2 cellular contexts compared by ENCODE assay signal in the genomic region with DNA sequence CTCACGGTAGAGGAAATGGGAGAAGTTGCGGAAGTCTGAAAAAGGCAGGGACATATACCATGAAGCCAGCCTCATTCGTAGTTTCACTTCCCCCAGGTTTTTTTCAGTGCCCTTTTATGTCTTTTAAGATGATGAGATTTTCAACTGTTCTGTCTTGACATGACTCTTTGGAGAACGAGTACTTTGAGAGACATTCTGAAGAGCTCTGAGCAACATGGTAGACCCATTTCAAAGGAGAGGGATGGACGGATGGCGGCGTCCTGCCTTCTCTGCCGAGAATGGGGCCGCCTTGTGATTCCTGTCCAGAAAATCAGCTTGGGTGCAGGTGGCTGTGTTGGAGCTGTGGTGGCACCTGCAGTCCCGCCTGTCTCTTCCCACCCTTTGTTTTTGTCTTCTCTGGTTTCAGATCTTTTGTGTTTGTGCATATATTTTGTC.
TF ChIP-seq lines count a peak whose summit lies in the region.

No MANE protein-coding gene starts in this region.

TF ChIP-seq in GM12891, 5 proteins besides CTCF, POLR2A, EP300 and RAD21:
- TF ChIP-seq POU2F2 (IDR thresholded peaks at IDR 0.05; ENCODE audit: low read depth, low read length) (no peak), POLR2AphosphoS5 (IDR thresholded peaks at IDR 0.05; ENCODE audit: low read depth, low read length) (no peak), TAF1 (IDR thresholded peaks at IDR 0.05; ENCODE audit: low read depth, low read length) (no peak), SPI1 (IDR thresholded peaks at IDR 0.05; ENCODE audit: low read depth, low read length) (peak; percentile 49; the same call in 1 of the 2 replicates), PAX5 (IDR thresholded peaks at IDR 0.05; ENCODE audit: insufficient read depth, low read length, severe bottlenecking) (no peak)

TF ChIP-seq in H1, 55 proteins besides CTCF, POLR2A, EP300 and RAD21:
- TF ChIP-seq KDM4A (IDR thresholded peaks at IDR 0.05; ENCODE audit: low read depth, low read length, severe bottlenecking) (no peak), POLR2AphosphoS5 (IDR thresholded peaks at IDR 0.05; ENCODE audit: low read depth, low read length) (no peak), KDM1A (IDR thresholded peaks at IDR 0.05; ENCODE audit: borderline replicate concordance, low read length) (no peak), RNF2 (IDR thresholded peaks at IDR 0.05; ENCODE audit: borderline replicate concordance, low read depth, low read length, missing control alignments, poor library complexity, severe bottlenecking) (no peak), EZH2 (IDR thresholded peaks at IDR 0.05; ENCODE audit: low read depth, low read length, severe bottlenecking) (no peak), POU5F1 (IDR thresholded peaks at IDR 0.05; ENCODE audit: low read depth, low read length) (no peak), BACH1 (IDR thresholded peaks at IDR 0.05; ENCODE audit: low read length) (no peak), EGR1 (IDR thresholded peaks at IDR 0.05; ENCODE audit: borderline replicate concordance, low read depth, low read length) (no peak), HDAC6 (IDR thresholded peaks at IDR 0.05; ENCODE audit: low read depth, low read length) (no peak), CHD1 (IDR thresholded peaks at IDR 0.05; ENCODE audit: low read depth, low read length) (no peak), GABPA (IDR thresholded peaks at IDR 0.05; ENCODE audit: borderline replicate concordance, insufficient read depth, low read length) (no peak), BCL11A (IDR thresholded peaks at IDR 0.05; ENCODE audit: low read depth in 2 of 2, low read length in 2 of 2) (no peak)
- TF ChIP-seq, protein P1, sequence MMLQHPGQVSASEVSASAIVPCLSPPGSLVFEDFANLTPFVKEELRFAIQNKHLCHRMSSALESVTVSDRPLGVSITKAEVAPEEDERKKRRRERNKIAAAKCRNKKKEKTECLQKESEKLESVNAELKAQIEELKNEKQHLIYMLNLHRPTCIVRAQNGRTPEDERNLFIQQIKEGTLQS (IDR thresholded peaks at IDR 0.05; ENCODE audit: insufficient read depth, low read depth, low read length), result no peak
- TF ChIP-seq, protein P2, sequence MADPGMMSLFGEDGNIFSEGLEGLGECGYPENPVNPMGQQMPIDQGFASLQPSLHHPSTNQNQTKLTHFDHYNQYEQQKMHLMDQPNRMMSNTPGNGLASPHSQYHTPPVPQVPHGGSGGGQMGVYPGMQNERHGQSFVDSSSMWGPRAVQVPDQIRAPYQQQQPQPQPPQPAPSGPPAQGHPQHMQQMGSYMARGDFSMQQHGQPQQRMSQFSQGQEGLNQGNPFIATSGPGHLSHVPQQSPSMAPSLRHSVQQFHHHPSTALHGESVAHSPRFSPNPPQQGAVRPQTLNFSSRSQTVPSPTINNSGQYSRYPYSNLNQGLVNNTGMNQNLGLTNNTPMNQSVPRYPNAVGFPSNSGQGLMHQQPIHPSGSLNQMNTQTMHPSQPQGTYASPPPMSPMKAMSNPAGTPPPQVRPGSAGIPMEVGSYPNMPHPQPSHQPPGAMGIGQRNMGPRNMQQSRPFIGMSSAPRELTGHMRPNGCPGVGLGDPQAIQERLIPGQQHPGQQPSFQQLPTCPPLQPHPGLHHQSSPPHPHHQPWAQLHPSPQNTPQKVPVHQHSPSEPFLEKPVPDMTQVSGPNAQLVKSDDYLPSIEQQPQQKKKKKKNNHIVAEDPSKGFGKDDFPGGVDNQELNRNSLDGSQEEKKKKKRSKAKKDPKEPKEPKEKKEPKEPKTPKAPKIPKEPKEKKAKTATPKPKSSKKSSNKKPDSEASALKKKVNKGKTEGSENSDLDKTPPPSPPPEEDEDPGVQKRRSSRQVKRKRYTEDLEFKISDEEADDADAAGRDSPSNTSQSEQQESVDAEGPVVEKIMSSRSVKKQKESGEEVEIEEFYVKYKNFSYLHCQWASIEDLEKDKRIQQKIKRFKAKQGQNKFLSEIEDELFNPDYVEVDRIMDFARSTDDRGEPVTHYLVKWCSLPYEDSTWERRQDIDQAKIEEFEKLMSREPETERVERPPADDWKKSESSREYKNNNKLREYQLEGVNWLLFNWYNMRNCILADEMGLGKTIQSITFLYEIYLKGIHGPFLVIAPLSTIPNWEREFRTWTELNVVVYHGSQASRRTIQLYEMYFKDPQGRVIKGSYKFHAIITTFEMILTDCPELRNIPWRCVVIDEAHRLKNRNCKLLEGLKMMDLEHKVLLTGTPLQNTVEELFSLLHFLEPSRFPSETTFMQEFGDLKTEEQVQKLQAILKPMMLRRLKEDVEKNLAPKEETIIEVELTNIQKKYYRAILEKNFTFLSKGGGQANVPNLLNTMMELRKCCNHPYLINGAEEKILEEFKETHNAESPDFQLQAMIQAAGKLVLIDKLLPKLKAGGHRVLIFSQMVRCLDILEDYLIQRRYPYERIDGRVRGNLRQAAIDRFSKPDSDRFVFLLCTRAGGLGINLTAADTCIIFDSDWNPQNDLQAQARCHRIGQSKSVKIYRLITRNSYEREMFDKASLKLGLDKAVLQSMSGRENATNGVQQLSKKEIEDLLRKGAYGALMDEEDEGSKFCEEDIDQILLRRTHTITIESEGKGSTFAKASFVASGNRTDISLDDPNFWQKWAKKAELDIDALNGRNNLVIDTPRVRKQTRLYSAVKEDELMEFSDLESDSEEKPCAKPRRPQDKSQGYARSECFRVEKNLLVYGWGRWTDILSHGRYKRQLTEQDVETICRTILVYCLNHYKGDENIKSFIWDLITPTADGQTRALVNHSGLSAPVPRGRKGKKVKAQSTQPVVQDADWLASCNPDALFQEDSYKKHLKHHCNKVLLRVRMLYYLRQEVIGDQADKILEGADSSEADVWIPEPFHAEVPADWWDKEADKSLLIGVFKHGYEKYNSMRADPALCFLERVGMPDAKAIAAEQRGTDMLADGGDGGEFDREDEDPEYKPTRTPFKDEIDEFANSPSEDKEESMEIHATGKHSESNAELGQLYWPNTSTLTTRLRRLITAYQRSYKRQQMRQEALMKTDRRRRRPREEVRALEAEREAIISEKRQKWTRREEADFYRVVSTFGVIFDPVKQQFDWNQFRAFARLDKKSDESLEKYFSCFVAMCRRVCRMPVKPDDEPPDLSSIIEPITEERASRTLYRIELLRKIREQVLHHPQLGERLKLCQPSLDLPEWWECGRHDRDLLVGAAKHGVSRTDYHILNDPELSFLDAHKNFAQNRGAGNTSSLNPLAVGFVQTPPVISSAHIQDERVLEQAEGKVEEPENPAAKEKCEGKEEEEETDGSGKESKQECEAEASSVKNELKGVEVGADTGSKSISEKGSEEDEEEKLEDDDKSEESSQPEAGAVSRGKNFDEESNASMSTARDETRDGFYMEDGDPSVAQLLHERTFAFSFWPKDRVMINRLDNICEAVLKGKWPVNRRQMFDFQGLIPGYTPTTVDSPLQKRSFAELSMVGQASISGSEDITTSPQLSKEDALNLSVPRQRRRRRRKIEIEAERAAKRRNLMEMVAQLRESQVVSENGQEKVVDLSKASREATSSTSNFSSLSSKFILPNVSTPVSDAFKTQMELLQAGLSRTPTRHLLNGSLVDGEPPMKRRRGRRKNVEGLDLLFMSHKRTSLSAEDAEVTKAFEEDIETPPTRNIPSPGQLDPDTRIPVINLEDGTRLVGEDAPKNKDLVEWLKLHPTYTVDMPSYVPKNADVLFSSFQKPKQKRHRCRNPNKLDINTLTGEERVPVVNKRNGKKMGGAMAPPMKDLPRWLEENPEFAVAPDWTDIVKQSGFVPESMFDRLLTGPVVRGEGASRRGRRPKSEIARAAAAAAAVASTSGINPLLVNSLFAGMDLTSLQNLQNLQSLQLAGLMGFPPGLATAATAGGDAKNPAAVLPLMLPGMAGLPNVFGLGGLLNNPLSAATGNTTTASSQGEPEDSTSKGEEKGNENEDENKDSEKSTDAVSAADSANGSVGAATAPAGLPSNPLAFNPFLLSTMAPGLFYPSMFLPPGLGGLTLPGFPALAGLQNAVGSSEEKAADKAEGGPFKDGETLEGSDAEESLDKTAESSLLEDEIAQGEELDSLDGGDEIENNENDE (IDR thresholded peaks at IDR 0.05; ENCODE audit: insufficient replicate concordance, low read length), result no peak
